Comparison of ENCODE assay signal across 1 cellular context in genomic region chr3:129413687-129414506, GRCh38.
A peak's percentile ranks its signal among the peaks of the same experiment; 100 is the strongest.
TF ChIP-seq lines count a peak whose summit lies in the region.

No MANE protein-coding gene starts in this region.

TF ChIP-seq in endothelial cell of umbilical vein, 7 proteins besides CTCF, POLR2A, EP300 and RAD21:
- no peak for TF ChIP-seq EZH2 (IDR thresholded peaks at IDR 0.05; ENCODE audit: borderline replicate concordance, low read depth, low read length, severe bottlenecking)
- peak; percentile 69 for TF ChIP-seq FOS (IDR thresholded peaks at IDR 0.05; ENCODE audit: borderline replicate concordance, insufficient read depth, low read length)
- peak; percentile 57 for TF ChIP-seq JUN (IDR thresholded peaks at IDR 0.05; ENCODE audit: borderline replicate concordance, insufficient read depth, insufficient read length, low read depth)
